In genomic region chr12:110689601-110690430, GRCh38 we compare ENCODE assay signal across 8 cellular contexts.
A peak's percentile ranks its signal among the peaks of the same experiment; 100 is the strongest.
DNase-seq lines count a peak whose midpoint lies in the region; ATAC-seq and TF ChIP-seq lines count a peak whose summit lies in the region.

No MANE protein-coding gene starts in this region.

- peak overlapping the region; percentile 9 for H3K27ac ChIP-seq in caudate nucleus (ENCODE audit: low read depth, low read length)

- H3K27ac Mint-ChIP-seq in T-helper 2 cell treated with Interferon-gamma antibody and Interleukin-4, amounts not matched to agents 5 μg/mL and 100 μg/mL, for 36 hours: peak overlapping the region; percentile 85

- DNase-seq in GM12864 (ENCODE audit: low read depth): no peak
- DNase-seq in T-helper 2 cell treated with Interferon-gamma antibody and Interleukin-4, amounts not matched to agents 5 μg/mL and 100 μg/mL, for 36 hours (ENCODE audit: low spot score): peak; percentile 61
- peak in 1 of 61 donors; percentile 35 for DNase-seq in caudate nucleus (lab: John Stamatoyannopoulos, UW)
- peak; percentile 33 for DNase-seq in medulla oblongata (ENCODE audit: extremely low spot score)
- DNase-seq in stimulated activated naive CD8-positive, alpha-beta T cell treated with anti-CD3 and anti-CD28 coated beads, Interleukin-15, Interleukin-2, amounts not matched to agents 100 U/mL and 50 U/mL, for 24 hours: peak; percentile 72
- DNase-seq in EL: no peak

- ATAC-seq in HG02798 (IDR thresholded peaks at IDR 0.05; ENCODE audit: poor library complexity, unreplicated experiment) (peak; percentile 51), HG03196 (IDR thresholded peaks at IDR 0.05; ENCODE audit: unreplicated experiment) (no peak)
- ATAC-seq in stimulated activated naive CD8-positive, alpha-beta T cell treated with anti-CD3 and anti-CD28 coated beads, Interleukin-15, Interleukin-2, amounts not matched to agents 100 U/mL and 50 U/mL, for 24 hours: peak; percentile 83

- TF ChIP-seq CTCF in GM12864 (IDR thresholded peaks at IDR 0.05; ENCODE audit: low read depth, low read length, missing control alignments): no peak

- peak overlapping the region; percentile 86 for H3K4me3 ChIP-seq in GM12864 (ENCODE audit: low read depth, low read length)

- peak overlapping the region; percentile 93 for H3K4me3 Mint-ChIP-seq in T-helper 2 cell treated with Interferon-gamma antibody and Interleukin-4, amounts not matched to agents 5 μg/mL and 100 μg/mL, for 36 hours

- H3K36me3 Mint-ChIP-seq in T-helper 2 cell treated with Interferon-gamma antibody and Interleukin-4, amounts not matched to agents 5 μg/mL and 100 μg/mL, for 36 hours (ENCODE audit: low read depth): peaks cover 13% of the 10 kb centered on the region

- H3K27me3 Mint-ChIP-seq in T-helper 2 cell treated with Interferon-gamma antibody and Interleukin-4, amounts not matched to agents 5 μg/mL and 100 μg/mL, for 36 hours (ENCODE audit: low read depth): peaks cover 4% of the 10 kb centered on the region

- H3K4me1 Mint-ChIP-seq in T-helper 2 cell treated with Interferon-gamma antibody and Interleukin-4, amounts not matched to agents 5 μg/mL and 100 μg/mL, for 36 hours (ENCODE audit: low read depth): peaks cover 37% of the 10 kb centered on the region

- no peaks in the 10 kb centered on the region for H3K9me3 Mint-ChIP-seq in T-helper 2 cell treated with Interferon-gamma antibody and Interleukin-4, amounts not matched to agents 5 μg/mL and 100 μg/mL, for 36 hours

Comparison
In these comparisons a context has a peak if more than half of its experiments do, and no peak if none do; other contexts are left out.
1. DNase-seq: peak in T-helper 2 cell treated with Interferon-gamma antibody and Interleukin-4, amounts not matched to agents 5 μg/mL and 100 μg/mL, for 36 hours (single experiment), medulla oblongata (single experiment) and stimulated activated naive CD8-positive, alpha-beta T cell treated with anti-CD3 and anti-CD28 coated beads, Interleukin-15, Interleukin-2, amounts not matched to agents 100 U/mL and 50 U/mL, for 24 hours (single experiment); none in GM12864 (single experiment) and EL (single experiment).